41 cellular contexts compared by ENCODE assay signal in the genomic region with DNA sequence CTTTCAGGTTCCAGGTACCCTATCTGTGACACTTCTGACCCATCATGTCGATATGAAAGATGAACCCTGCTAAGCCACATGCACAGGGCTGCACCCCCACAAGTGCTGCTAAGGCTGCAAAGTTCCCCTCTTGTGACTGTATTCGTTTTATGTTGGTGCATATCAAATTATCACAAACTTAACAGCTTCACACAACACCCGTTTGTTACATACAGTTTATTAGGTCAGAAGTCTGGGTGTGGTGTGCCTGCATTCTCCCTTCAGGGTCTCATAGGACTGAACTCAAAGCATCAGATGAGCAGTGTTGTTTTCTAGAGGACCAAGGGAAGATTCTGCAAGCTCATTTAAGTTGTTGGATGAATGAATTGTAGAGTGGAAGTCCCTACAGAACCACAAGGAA.
"Had no signal": no experiment of that assay in that cellular context is flagged by ENCODE, and none has a peak within 500 bp of the region (broad histone marks: within the 10 kb centered on the region; RNA-seq: fewer than 3 reads in every experiment).

No MANE protein-coding gene starts in this region.

- H3K9me3 ChIP-seq: adrenal gland, body of pancreas, breast epithelium had no signal

- H3K4me3 Mint-ChIP-seq: activated CD4-positive, alpha-beta T cell treated with anti-CD3 and anti-CD28 coated beads for 36 hours; activated CD4-positive, alpha-beta T cell treated with anti-CD3 and anti-CD28 coated beads, Interleukin-2, amount 10 ng/mL, durations not matched to agents 7 days and 5 days; activated CD8-positive, alpha-beta T cell treated with anti-CD3 and anti-CD28 coated beads for 36 hours; activated naive CD4-positive, alpha-beta T cell treated with anti-CD3 and anti-CD28 coated beads for 36 hours; activated naive CD8-positive, alpha-beta T cell treated with anti-CD3 and anti-CD28 coated beads for 36 hours; activated T-cell treated with anti-CD3 and anti-CD28 coated beads, Interleukin-2, amount 50 U/mL, for 4 hours; activated T-cell treated with anti-CD3 and anti-CD28 coated beads, Interleukin-2, amount 50 U/mL, for 72 hours; activated T-helper 1 cell treated with anti-CD3 and anti-CD28 coated beads, Interleukin-12 subunit alpha, Interleukin-12 subunit beta, Interleukin-2, Interleukin-4 antibody, amounts not matched to agents 30 ng/mL and 10 ng/mL and 1 ng/mL, durations not matched to agents 14 hours and 24 hours and 36 hours; activated T-helper 17 cell treated with anti-CD3 and anti-CD28 coated beads, Interleukin-2, amount 50 U/mL, for 72 hours; central memory CD8-positive, alpha-beta T cell; T-helper 1 cell treated with Interleukin-12 subunit alpha and Interleukin-12 subunit beta and Interleukin-4 antibody, amounts not matched to agents 30 μg/mL and 1 μg/mL, for 36 hours; T-helper 2 cell treated with Interferon-gamma antibody and Interleukin-4, amounts not matched to agents 5 μg/mL and 100 μg/mL, for 36 hours; WTC11 had no signal

- H3K9me3 Mint-ChIP-seq: activated CD8-positive, alpha-beta T cell treated with anti-CD3 and anti-CD28 coated beads for 36 hours; activated naive CD4-positive, alpha-beta T cell treated with anti-CD3 and anti-CD28 coated beads for 36 hours; activated naive CD4-positive, alpha-beta T cell treated with anti-CD3 and anti-CD28 coated beads, Interleukin-2, amount 50 U/mL, for 72 hours; activated naive CD8-positive, alpha-beta T cell treated with anti-CD3 and anti-CD28 coated beads for 36 hours; activated T-cell treated with anti-CD3 and anti-CD28 coated beads, Interleukin-2, amount 50 U/mL, for 4 hours; activated T-cell treated with anti-CD3 and anti-CD28 coated beads, Interleukin-2, amount 50 U/mL, for 72 hours; activated T-helper 1 cell treated with anti-CD3 and anti-CD28 coated beads, Interleukin-12 subunit alpha, Interleukin-12 subunit beta, Interleukin-2, Interleukin-4 antibody, amounts not matched to agents 30 ng/mL and 10 ng/mL and 1 ng/mL, durations not matched to agents 14 hours and 24 hours and 36 hours; activated T-helper 17 cell treated with anti-CD3 and anti-CD28 coated beads, Interleukin-2, amount 50 U/mL, for 72 hours; central memory CD8-positive, alpha-beta T cell; T-helper 1 cell treated with Interleukin-12 subunit alpha and Interleukin-12 subunit beta and Interleukin-4 antibody, amounts not matched to agents 30 μg/mL and 1 μg/mL, for 36 hours; T-helper 2 cell treated with Interferon-gamma antibody and Interleukin-4, amounts not matched to agents 5 μg/mL and 100 μg/mL, for 36 hours had no signal

- H3K36me3 ChIP-seq: adrenal gland, brain microvascular endothelial cell, breast epithelium, cardiac muscle cell, WERI-Rb-1 had no signal

- H3K4me3 ChIP-seq: adrenal gland, body of pancreas, breast epithelium, cardiac muscle cell had no signal

- ATAC-seq: activated CD4-positive, alpha-beta T cell treated with anti-CD3 and anti-CD28 coated beads for 36 hours; activated CD4-positive, CD25-positive, alpha-beta regulatory T cell treated with anti-CD3 and anti-CD28 coated beads, Interleukin-2, amount 50 U/mL, for 24 hours; activated CD8-positive, alpha-beta T cell treated with anti-CD3 and anti-CD28 coated beads for 36 hours; activated naive CD4-positive, alpha-beta T cell treated with anti-CD3 and anti-CD28 coated beads, Interleukin-2, amount 50 U/mL, for 72 hours; activated T-cell treated with anti-CD3 and anti-CD28 coated beads, Interleukin-2, amount 50 U/mL, for 4 hours; activated T-cell treated with anti-CD3 and anti-CD28 coated beads, Interleukin-2, amount 50 U/mL, for 72 hours; activated T-helper 17 cell treated with anti-CD3 and anti-CD28 coated beads, Interleukin-2, amount 50 U/mL, for 72 hours; body of pancreas; WTC11 had no signal

- FAIRE-seq: astrocyte, TTC549 had no signal

- H3K27ac Mint-ChIP-seq: activated CD4-positive, alpha-beta T cell treated with anti-CD3 and anti-CD28 coated beads for 36 hours; activated CD4-positive, alpha-beta T cell treated with anti-CD3 and anti-CD28 coated beads, Interleukin-2, amount 10 ng/mL, durations not matched to agents 7 days and 5 days; activated CD8-positive, alpha-beta T cell treated with anti-CD3 and anti-CD28 coated beads for 36 hours; activated naive CD4-positive, alpha-beta T cell treated with anti-CD3 and anti-CD28 coated beads for 36 hours; activated naive CD4-positive, alpha-beta T cell treated with anti-CD3 and anti-CD28 coated beads, Interleukin-2, amount 50 U/mL, for 72 hours; activated naive CD8-positive, alpha-beta T cell treated with anti-CD3 and anti-CD28 coated beads for 36 hours; activated T-cell treated with anti-CD3 and anti-CD28 coated beads, Interleukin-2, amount 50 U/mL, for 72 hours; activated T-helper 1 cell treated with anti-CD3 and anti-CD28 coated beads, Interleukin-12 subunit alpha, Interleukin-12 subunit beta, Interleukin-2, Interleukin-4 antibody, amounts not matched to agents 30 ng/mL and 10 ng/mL and 1 ng/mL, durations not matched to agents 14 hours and 24 hours and 36 hours; activated T-helper 17 cell treated with anti-CD3 and anti-CD28 coated beads, Interleukin-2, amount 50 U/mL, for 72 hours; T-helper 1 cell treated with Interleukin-12 subunit alpha and Interleukin-12 subunit beta and Interleukin-4 antibody, amounts not matched to agents 30 μg/mL and 1 μg/mL, for 36 hours; T-helper 2 cell treated with Interferon-gamma antibody and Interleukin-4, amounts not matched to agents 5 μg/mL and 100 μg/mL, for 36 hours; WTC11 had no signal

- H3K36me3 Mint-ChIP-seq: activated naive CD4-positive, alpha-beta T cell treated with anti-CD3 and anti-CD28 coated beads, Interleukin-2, amount 50 U/mL, for 72 hours; activated naive CD8-positive, alpha-beta T cell treated with anti-CD3 and anti-CD28 coated beads for 36 hours had no signal

- H3K27ac ChIP-seq: adrenal gland, body of pancreas, brain microvascular endothelial cell, breast epithelium, cardiac muscle cell, WERI-Rb-1 had no signal

- H3K4me1 ChIP-seq: adrenal gland, body of pancreas had no signal

- DNase-seq: activated CD4-positive, alpha-beta T cell treated with anti-CD3 and anti-CD28 coated beads for 1 hour; activated CD4-positive, alpha-beta T cell treated with anti-CD3 and anti-CD28 coated beads for 36 hours; activated CD4-positive, alpha-beta T cell treated with anti-CD3 and anti-CD28 coated beads for 48 hours; activated CD4-positive, alpha-beta T cell treated with anti-CD3 and anti-CD28 coated beads, Interleukin-2, amount 10 ng/mL, durations not matched to agents 7 days and 5 days; activated CD4-positive, alpha-beta T cell treated with anti-CD3 and anti-CD28 coated beads, Interleukin-2, amount 50 U/mL, for 48 hours; activated CD4-positive, CD25-positive, alpha-beta regulatory T cell; activated CD8-positive, alpha-beta memory T cell treated with anti-CD3 and anti-CD28 coated beads, Interleukin-2, amount 50 U/mL, for 4 hours; activated CD8-positive, alpha-beta T cell treated with anti-CD3 and anti-CD28 coated beads for 36 hours; activated effector memory CD4-positive, alpha-beta T cell treated with anti-CD3 and anti-CD28 coated beads, Interleukin-2, amount 50 U/mL, for 16 hours; activated gamma-delta T cell treated with Interleukin-2 at 50 U/mL for 16 hours; activated naive CD4-positive, alpha-beta T cell; activated naive CD4-positive, alpha-beta T cell treated with anti-CD3 and anti-CD28 coated beads for 36 hours; activated naive CD4-positive, alpha-beta T cell treated with anti-CD3 and anti-CD28 coated beads, Interleukin-2, amount 50 U/mL, for 16 hours; activated naive CD8-positive, alpha-beta T cell treated with anti-CD3 and anti-CD28 coated beads for 36 hours; activated T-cell treated with anti-CD3 and anti-CD28 coated beads for 4 hours; activated T-cell treated with anti-CD3 and anti-CD28 coated beads, Interleukin-2, amount 50 U/mL, for 1 hour; activated T-cell treated with anti-CD3 and anti-CD28 coated beads, Interleukin-2, amount 50 U/mL, for 4 hours; activated T-cell treated with anti-CD3 and anti-CD28 coated beads, Interleukin-2, amount 50 U/mL, for 72 hours; adrenal gland; amniotic stem cell; aorta; body of pancreas; brain microvascular endothelial cell; caudate nucleus; cerebellar nuclear complex; T-helper 1 cell; T-helper 2 cell; T-helper 9 cell; WERI-Rb-1 had no signal

- H3K27me3 ChIP-seq: adrenal gland, body of pancreas, brain microvascular endothelial cell, breast epithelium, cardiac muscle cell had no signal

- H3K4me1 Mint-ChIP-seq: activated CD4-positive, alpha-beta T cell treated with anti-CD3 and anti-CD28 coated beads for 36 hours; activated CD4-positive, alpha-beta T cell treated with anti-CD3 and anti-CD28 coated beads, Interleukin-2, amount 10 ng/mL, durations not matched to agents 7 days and 5 days; activated naive CD8-positive, alpha-beta T cell treated with anti-CD3 and anti-CD28 coated beads for 36 hours; activated T-helper 17 cell treated with anti-CD3 and anti-CD28 coated beads, Interleukin-2, amount 50 U/mL, for 72 hours; central memory CD8-positive, alpha-beta T cell; WTC11 had no signal

- H3K27me3 Mint-ChIP-seq: activated CD8-positive, alpha-beta T cell treated with anti-CD3 and anti-CD28 coated beads for 36 hours; activated naive CD8-positive, alpha-beta T cell treated with anti-CD3 and anti-CD28 coated beads for 36 hours; central memory CD8-positive, alpha-beta T cell had no signal
